In the genomic region with DNA sequence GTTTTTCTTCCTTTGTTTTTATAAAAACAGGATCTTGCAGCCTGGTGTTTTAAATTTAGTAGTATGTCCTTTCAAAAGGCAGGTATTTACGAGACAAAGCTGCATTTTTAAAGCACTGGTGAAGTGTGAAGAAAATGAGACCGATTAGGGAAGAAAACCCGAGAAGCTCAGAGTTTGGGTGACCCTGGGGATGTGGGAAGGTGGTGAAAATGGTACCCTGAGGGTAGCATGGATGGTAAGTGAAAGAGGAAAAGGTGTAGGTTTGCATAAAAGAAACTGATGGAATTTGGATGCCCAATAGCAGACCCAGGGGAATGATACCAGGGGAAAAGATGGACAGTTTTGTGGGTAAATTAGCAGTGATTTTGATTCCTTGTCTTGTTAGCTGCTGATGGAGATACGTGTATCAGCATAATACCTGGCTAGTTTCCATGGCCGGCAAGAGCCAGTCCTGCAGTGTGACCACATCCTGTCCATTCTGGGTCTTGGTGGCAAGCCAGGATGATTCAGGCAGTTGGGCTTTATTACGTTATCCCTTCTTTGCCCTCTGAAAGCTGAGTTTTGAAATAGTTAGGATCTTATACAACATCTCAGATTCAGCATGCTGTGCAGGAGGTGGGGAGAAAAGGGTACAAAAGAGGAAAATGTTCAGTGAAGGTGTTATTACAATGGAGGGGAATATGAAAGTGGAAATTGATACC, we compare ENCODE assay signal across 2 cellular contexts.
A peak's percentile ranks its signal among the peaks of the same experiment; 100 is the strongest.
TF ChIP-seq lines count a peak whose summit lies in the region.

No MANE protein-coding gene starts in this region.

TF ChIP-seq in liver, 16 proteins besides CTCF, POLR2A, EP300 and RAD21:
- TF ChIP-seq REST (IDR thresholded peaks at IDR 0.05) (no peak), ATF3 (IDR thresholded peaks at IDR 0.05) (peak; percentile 12), JUND (IDR thresholded peaks at IDR 0.05) (peak in 1 of 2 donors; percentile 51), GABPA (IDR thresholded peaks at IDR 0.05 in 1 of 2, conservative IDR thresholded peaks at IDR 0.05 in 1 of 2) (peak; percentile 50 to 56), HNF4A (conservative IDR thresholded peaks at IDR 0.05) (peak in 1 of 2 donors; percentile 22)
- TF ChIP-seq, protein P1, sequence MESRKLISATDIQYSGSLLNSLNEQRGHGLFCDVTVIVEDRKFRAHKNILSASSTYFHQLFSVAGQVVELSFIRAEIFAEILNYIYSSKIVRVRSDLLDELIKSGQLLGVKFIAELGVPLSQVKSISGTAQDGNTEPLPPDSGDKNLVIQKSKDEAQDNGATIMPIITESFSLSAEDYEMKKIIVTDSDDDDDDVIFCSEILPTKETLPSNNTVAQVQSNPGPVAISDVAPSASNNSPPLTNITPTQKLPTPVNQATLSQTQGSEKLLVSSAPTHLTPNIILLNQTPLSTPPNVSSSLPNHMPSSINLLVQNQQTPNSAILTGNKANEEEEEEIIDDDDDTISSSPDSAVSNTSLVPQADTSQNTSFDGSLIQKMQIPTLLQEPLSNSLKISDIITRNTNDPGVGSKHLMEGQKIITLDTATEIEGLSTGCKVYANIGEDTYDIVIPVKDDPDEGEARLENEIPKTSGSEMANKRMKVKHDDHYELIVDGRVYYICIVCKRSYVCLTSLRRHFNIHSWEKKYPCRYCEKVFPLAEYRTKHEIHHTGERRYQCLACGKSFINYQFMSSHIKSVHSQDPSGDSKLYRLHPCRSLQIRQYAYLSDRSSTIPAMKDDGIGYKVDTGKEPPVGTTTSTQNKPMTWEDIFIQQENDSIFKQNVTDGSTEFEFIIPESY (IDR thresholded peaks at IDR 0.05) = no peak

TF ChIP-seq in HepG2, 621 proteins besides CTCF, POLR2A, EP300 and RAD21 (continued from another document):
- TF ChIP-seq PRPF4 (IDR thresholded peaks at IDR 0.05; ENCODE audit: low read depth, low read length, poor library complexity, severe bottlenecking) = no peak
